Comparison of ENCODE assay signal across 20 cellular contexts in genomic region chr11:116721983-116722382, GRCh38. TPM values are rescaled to one million over a fixed set of nuclear protein-coding genes. Genes with fewer than 3 reads are reported as not detected.
DNase-seq lines count a peak whose midpoint lies in the region; ATAC-seq and TF ChIP-seq lines count a peak whose summit lies in the region.
"Had no signal": no experiment of that assay in that cellular context is flagged by ENCODE, and none has a peak within 500 bp of the region (broad histone marks: within the 10 kb centered on the region; RNA-seq: fewer than 3 reads in every experiment).

No MANE protein-coding gene starts in this region.

- H3K9me3 ChIP-seq in HEK293 (ENCODE audit: control insufficient read depth, insufficient read depth, low read depth, low read length), result no peaks in the 10 kb centered on the region
- H3K9me3 ChIP-seq: HAP-1, Peyer's patch had no signal

- ATAC-seq in activated CD8-positive, alpha-beta memory T cell treated with anti-CD3 and anti-CD28 coated beads, Interleukin-2, amount 10 ng/mL, durations not matched to agents 7 days and 5 days, result no peak
- no peak for ATAC-seq in WTC11
- no peak for ATAC-seq in activated CD8-positive, alpha-beta T cell treated with anti-CD3 and anti-CD28 coated beads, Interleukin-2, amount 10 ng/mL, durations not matched to agents 7 days and 5 days
- ATAC-seq: CD8-positive, alpha-beta T cell; GM23338 had no signal

- POLR2A ChIA-PET in HEK293 (lab: Yijun Ruan, JAX), result interaction anchor here (1.1 kb wide), 1 partner anchor 11 kb away, joined by 3 read pairs; no protein-coding TSS in a partner anchor
- POLR2A ChIA-PET in WTC11 (lab: Charles Lee), result no interaction called here
- POLR2A ChIA-PET in activated CD8-positive, alpha-beta T cell treated with anti-CD3 and anti-CD28 coated beads, Interleukin-2, amount 10 ng/mL, durations not matched to agents 7 days and 5 days (lab: Charles Lee), result no interaction called here

- no peak for TF ChIP-seq CTCF in HEK293 (tag by site-specific recombination; IDR thresholded peaks at IDR 0.05)
- TF ChIP-seq CTCF in WTC11 (IDR thresholded peaks at IDR 0.05), result no peak

- H3K9me3 Mint-ChIP-seq in activated CD8-positive, alpha-beta memory T cell treated with anti-CD3 and anti-CD28 coated beads, Interleukin-2, amount 10 ng/mL, durations not matched to agents 7 days and 5 days (ENCODE audit: low read depth), result no peaks in the 10 kb centered on the region
- H3K9me3 Mint-ChIP-seq in WTC11, result no peaks in the 10 kb centered on the region
- H3K9me3 Mint-ChIP-seq in activated CD8-positive, alpha-beta T cell treated with anti-CD3 and anti-CD28 coated beads, Interleukin-2, amount 10 ng/mL, durations not matched to agents 7 days and 5 days (ENCODE audit: insufficient read depth), result no peaks in the 10 kb centered on the region
- H3K9me3 Mint-ChIP-seq: CD8-positive, alpha-beta T cell; GM23338 had no signal

- no peaks in the 10 kb centered on the region for H3K36me3 ChIP-seq in HEK293 (ENCODE audit: control insufficient read depth in 2 of 2, insufficient read depth in 1 of 2, low read length in 2 of 2)
- H3K36me3 ChIP-seq: HAP-1, Peyer's patch had no signal

- no peak overlapping the region for H3K4me3 Mint-ChIP-seq in activated CD8-positive, alpha-beta memory T cell treated with anti-CD3 and anti-CD28 coated beads, Interleukin-2, amount 10 ng/mL, durations not matched to agents 7 days and 5 days
- H3K4me3 Mint-ChIP-seq in WTC11, result no peak overlapping the region
- H3K4me3 Mint-ChIP-seq in activated CD8-positive, alpha-beta T cell treated with anti-CD3 and anti-CD28 coated beads, Interleukin-2, amount 10 ng/mL, durations not matched to agents 7 days and 5 days, result no peak overlapping the region
- H3K4me3 Mint-ChIP-seq: CD8-positive, alpha-beta T cell; GM23338 had no signal

- no peaks in the 10 kb centered on the region for H3K27me3 ChIP-seq in layer of hippocampus (ENCODE audit: control insufficient read depth, insufficient read depth, low read length)
- H3K27me3 ChIP-seq: Peyer's patch had no signal

- H3K4me3 ChIP-seq in HEK293 (ENCODE audit: low read depth, low read length), result no peak overlapping the region
- H3K4me3 ChIP-seq: GM23338, HAP-1, Peyer's patch had no signal

- no peak overlapping the region for H3K27ac Mint-ChIP-seq in activated CD8-positive, alpha-beta memory T cell treated with anti-CD3 and anti-CD28 coated beads, Interleukin-2, amount 10 ng/mL, durations not matched to agents 7 days and 5 days
- H3K27ac Mint-ChIP-seq in WTC11, result no peak overlapping the region
- no peak overlapping the region for H3K27ac Mint-ChIP-seq in activated CD8-positive, alpha-beta T cell treated with anti-CD3 and anti-CD28 coated beads, Interleukin-2, amount 10 ng/mL, durations not matched to agents 7 days and 5 days
- H3K27ac Mint-ChIP-seq: CD8-positive, alpha-beta T cell; GM23338 had no signal

- peaks cover 11% of the 10 kb centered on the region for H3K27me3 Mint-ChIP-seq in activated CD8-positive, alpha-beta memory T cell treated with anti-CD3 and anti-CD28 coated beads, Interleukin-2, amount 10 ng/mL, durations not matched to agents 7 days and 5 days
- H3K27me3 Mint-ChIP-seq in WTC11 (ENCODE audit: low read depth), result peaks cover 5% of the 10 kb centered on the region
- peaks cover 3% of the 10 kb centered on the region for H3K27me3 Mint-ChIP-seq in activated CD8-positive, alpha-beta T cell treated with anti-CD3 and anti-CD28 coated beads, Interleukin-2, amount 10 ng/mL, durations not matched to agents 7 days and 5 days (ENCODE audit: low read depth)

- H3K4me1 ChIP-seq in HEK293 (ENCODE audit: control insufficient read depth, insufficient read depth, low read length), result no peaks in the 10 kb centered on the region
- H3K4me1 ChIP-seq: HAP-1, Peyer's patch had no signal

- CTCF ChIA-PET in HEK293 (lab: Yijun Ruan, JAX), result interaction anchor here (0.9 to 3.0 kb wide), 3 partner anchors 11 to 21 kb away, joined by 4 to 9 read pairs (median 8); no protein-coding TSS in a partner anchor
- CTCF ChIA-PET in activated CD8-positive, alpha-beta memory T cell treated with anti-CD3 and anti-CD28 coated beads, Interleukin-2, amount 10 ng/mL, durations not matched to agents 7 days and 5 days (lab: Charles Lee), result interaction anchor here (2.4 kb wide), 1 partner anchor 11 kb away, joined by 7 read pairs; no protein-coding TSS in a partner anchor
- CTCF ChIA-PET in WTC11 (lab: Charles Lee), result interaction anchor here (2.0 kb wide), 1 partner anchor 10 kb away, joined by 16 read pairs; no protein-coding TSS in a partner anchor
- CTCF ChIA-PET in activated CD8-positive, alpha-beta T cell treated with anti-CD3 and anti-CD28 coated beads, Interleukin-2, amount 10 ng/mL, durations not matched to agents 7 days and 5 days (lab: Charles Lee), result interaction anchor here (0.7 kb wide), 1 partner anchor 11 kb away, joined by 3 read pairs; no protein-coding TSS in a partner anchor

- H3K36me3 Mint-ChIP-seq in activated CD8-positive, alpha-beta memory T cell treated with anti-CD3 and anti-CD28 coated beads, Interleukin-2, amount 10 ng/mL, durations not matched to agents 7 days and 5 days, result no peaks in the 10 kb centered on the region
- H3K36me3 Mint-ChIP-seq in WTC11, result no peaks in the 10 kb centered on the region
- no peaks in the 10 kb centered on the region for H3K36me3 Mint-ChIP-seq in activated CD8-positive, alpha-beta T cell treated with anti-CD3 and anti-CD28 coated beads, Interleukin-2, amount 10 ng/mL, durations not matched to agents 7 days and 5 days (ENCODE audit: low read depth)
- H3K36me3 Mint-ChIP-seq: CD8-positive, alpha-beta T cell had no signal

- H3K27ac ChIP-seq in HEK293 (ENCODE audit: extremely low read depth, low read depth, low read length), result no peak overlapping the region
- peak overlapping the region; percentile 14 for H3K27ac ChIP-seq in caudate nucleus (ENCODE audit: low read depth, low read length)
- H3K27ac ChIP-seq in layer of hippocampus (ENCODE audit: low read depth, low read length), result peak overlapping the region; percentile 15
- H3K27ac ChIP-seq: Peyer's patch had no signal

- H3K4me1 Mint-ChIP-seq in activated CD8-positive, alpha-beta memory T cell treated with anti-CD3 and anti-CD28 coated beads, Interleukin-2, amount 10 ng/mL, durations not matched to agents 7 days and 5 days, result no peaks in the 10 kb centered on the region
- H3K4me1 Mint-ChIP-seq in WTC11, result peaks cover 6% of the 10 kb centered on the region
- no peaks in the 10 kb centered on the region for H3K4me1 Mint-ChIP-seq in activated CD8-positive, alpha-beta T cell treated with anti-CD3 and anti-CD28 coated beads, Interleukin-2, amount 10 ng/mL, durations not matched to agents 7 days and 5 days (ENCODE audit: low read depth)

- DNase-seq in caudate nucleus (lab: John Stamatoyannopoulos, UW), result peak in 38 of 61 donors; percentile 8 to 84 (median 39)
- DNase-seq in putamen (ENCODE audit: low spot score), result peak; percentile 50
- no peak for DNase-seq in SKM-1 (lab: John Stamatoyannopoulos, UW; ENCODE audit: unreplicated experiment)
- no peak for DNase-seq in activated CD8-positive, alpha-beta memory T cell treated with anti-CD3 and anti-CD28 coated beads, Interleukin-2, amount 10 ng/mL, durations not matched to agents 7 days and 5 days
- DNase-seq in WTC11 (ENCODE audit: low spot score), result no peak
- no peak for DNase-seq in activated CD8-positive, alpha-beta T cell treated with anti-CD3 and anti-CD28 coated beads, Interleukin-2, amount 10 ng/mL, durations not matched to agents 7 days and 5 days
- DNase-seq: 8988T; CD8-positive, alpha-beta T cell; DND-41; KG1; NCI-H1105; NCI-H146; NCI-H2029; NCI-H2227 treated with DMSO at 0.1 percent for 48 hours; NCI-H510A; Peyer's patch had no signal

TF ChIP-seq in HEK293, 187 proteins besides CTCF, POLR2A, EP300 and RAD21:
- TF ChIP-seq EGR2 (tag by site-specific recombination; IDR thresholded peaks at IDR 0.05; ENCODE audit: low read depth), result peak; percentile 35; the same call in 1 of the 2 replicates
- peak; percentile 61 for TF ChIP-seq ZFHX2 (tag by site-specific recombination; conservative IDR thresholded peaks at IDR 0.05)
- no peak for TF ChIP-seq ZNF610 (tag by site-specific recombination; IDR thresholded peaks at IDR 0.05; ENCODE audit: borderline replicate concordance)
- no peak for TF ChIP-seq ZNF48 (tag by site-specific recombination; IDR thresholded peaks at IDR 0.05)
- TF ChIP-seq ZNF175 (tag by site-specific recombination; IDR thresholded peaks at IDR 0.05), result no peak
TF ChIP-seq in HEK293: peak in this region for 2.

TF ChIP-seq in WTC11, 78 proteins besides CTCF, POLR2A, EP300 and RAD21 (continues in another document):
- no peak for TF ChIP-seq ZNF512 (CRISPR knock-in tag; IDR thresholded peaks at IDR 0.05; ENCODE audit: borderline replicate concordance)

RNA-seq across cellular contexts. Expression of gene BUD13, which starts 50.8 kb away (rescaled TPM):
- 10 to 100 TPM; 35.2 to 40.2 TPM for total RNA-seq in activated CD8-positive, alpha-beta memory T cell treated with anti-CD3 and anti-CD28 coated beads, Interleukin-2, amount 10 ng/mL, durations not matched to agents 7 days and 5 days
- 20.7 to 24.6 TPM (median 22.4 TPM) in 3 replicates for total RNA-seq in WTC11 (2021)
- total RNA-seq in activated CD8-positive, alpha-beta T cell treated with anti-CD3 and anti-CD28 coated beads, Interleukin-2, amount 10 ng/mL, durations not matched to agents 7 days and 5 days, result 10 to 100 TPM; 36.3 to 39.5 TPM

Comparison
In these comparisons a context has a peak if more than half of its experiments do, and no peak if none do; other contexts are left out.
1. DNase-seq: peak in caudate nucleus (38 of 61) and putamen (single experiment); none in SKM-1 (single experiment), activated CD8-positive, alpha-beta memory T cell treated with anti-CD3 and anti-CD28 coated beads, Interleukin-2, amount 10 ng/mL, durations not matched to agents 7 days and 5 days (single experiment), WTC11 (single experiment) and activated CD8-positive, alpha-beta T cell treated with anti-CD3 and anti-CD28 coated beads, Interleukin-2, amount 10 ng/mL, durations not matched to agents 7 days and 5 days (single experiment).